ENCODE assay signal across 1 cellular context in the genomic region with DNA sequence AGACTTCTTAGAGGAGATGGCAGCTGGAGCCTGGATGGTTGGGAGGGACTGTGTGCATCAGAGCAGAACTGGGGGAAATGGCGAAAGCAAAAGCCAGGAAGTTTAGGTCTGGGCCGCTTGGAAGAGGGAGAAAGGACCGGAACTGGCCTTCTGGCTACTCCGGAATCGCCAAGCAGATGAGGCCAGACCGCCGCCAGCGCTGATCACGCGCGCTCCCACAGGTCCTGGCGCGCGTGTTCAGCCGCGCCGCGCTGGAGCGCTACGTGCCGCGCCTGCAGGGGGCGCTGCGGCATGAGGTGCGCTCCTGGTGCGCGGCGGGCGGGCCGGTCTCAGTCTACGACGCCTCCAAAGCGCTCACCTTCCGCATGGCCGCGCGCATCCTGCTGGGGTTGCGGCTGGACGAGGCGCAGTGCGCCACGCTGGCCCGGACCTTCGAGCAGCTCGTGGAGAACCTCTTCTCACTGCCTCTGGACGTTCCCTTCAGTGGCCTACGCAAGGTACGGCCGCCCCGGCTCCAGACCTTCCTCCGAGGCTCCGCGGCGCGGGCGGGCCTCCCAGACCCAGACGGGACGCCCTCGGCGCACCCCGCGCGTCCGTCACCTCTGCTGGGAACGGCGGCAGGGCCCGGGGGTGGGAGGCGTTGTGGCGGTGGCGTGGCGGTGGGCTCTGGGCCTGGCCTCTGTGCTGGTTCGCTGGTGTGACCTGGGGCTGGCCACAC.
TF ChIP-seq lines count a peak whose summit lies in the region.

No MANE protein-coding gene starts in this region.

TF ChIP-seq in H1, 55 proteins besides CTCF, POLR2A, EP300 and RAD21 (continued from another document):
- TF ChIP-seq ASH2L (IDR thresholded peaks at IDR 0.05; ENCODE audit: low read length) (peak; percentile 26), MAFK (IDR thresholded peaks at IDR 0.05; ENCODE audit: low read depth, low read length) (no peak), SP4 (IDR thresholded peaks at IDR 0.05; ENCODE audit: low read length) (no peak), EZH2 (IDR thresholded peaks at IDR 0.05; ENCODE audit: low read depth, low read length, severe bottlenecking) (peak; percentile 20), BACH1 (IDR thresholded peaks at IDR 0.05; ENCODE audit: low read length) (peak; percentile 94), BRCA1 (IDR thresholded peaks at IDR 0.05; ENCODE audit: low read depth, low read length) (no peak), POU5F1 (IDR thresholded peaks at IDR 0.05; ENCODE audit: low read depth, low read length) (no peak), E2F6 (IDR thresholded peaks at IDR 0.05) (peak; percentile 96), TAF7 (optimal IDR thresholded peaks at IDR 0.05; ENCODE audit: borderline replicate concordance, low read depth, low read length) (no peak), CBX8 (IDR thresholded peaks at IDR 0.05; ENCODE audit: borderline replicate concordance, low read depth, low read length) (no peak), TEAD4 (IDR thresholded peaks at IDR 0.05; ENCODE audit: low read depth, low read length) (peak; percentile 69; the same call in 1 of the 2 replicates), SRF (IDR thresholded peaks at IDR 0.05; ENCODE audit: low read depth, low read length) (no peak), CBX5 (IDR thresholded peaks at IDR 0.05; ENCODE audit: low read depth, low read length) (no peak), JUND (IDR thresholded peaks at IDR 0.05; ENCODE audit: low read length) (0 out of 2 replicates have a peak, but pooled peaks have one; percentile 6), KDM1A (IDR thresholded peaks at IDR 0.05; ENCODE audit: borderline replicate concordance, low read length) (no peak), SIN3A (conservative IDR thresholded peaks at IDR 0.05 in 1 of 2, IDR thresholded peaks at IDR 0.05 in 1 of 2; ENCODE audit: low read depth in 1 of 2, low read length in 2 of 2) (no peak), GTF2F1 (IDR thresholded peaks at IDR 0.05; ENCODE audit: borderline replicate concordance, low read depth, low read length) (no peak), RNF2 (IDR thresholded peaks at IDR 0.05; ENCODE audit: borderline replicate concordance, low read depth, low read length, missing control alignments, poor library complexity, severe bottlenecking) (peak; percentile 70), SIX5 (IDR thresholded peaks at IDR 0.05; ENCODE audit: low read depth, low read length) (no peak), HDAC6 (IDR thresholded peaks at IDR 0.05; ENCODE audit: low read depth, low read length) (no peak), TBP (IDR thresholded peaks at IDR 0.05; ENCODE audit: low read depth, low read length) (no peak), SUZ12 (IDR thresholded peaks at IDR 0.05; ENCODE audit: low read length) (no peak), SAP30 (IDR thresholded peaks at IDR 0.05; ENCODE audit: insufficient read depth, insufficient replicate concordance, low read length) (no peak), RXRA (IDR thresholded peaks at IDR 0.05; ENCODE audit: insufficient read depth, low read depth, low read length) (no peak), CREB1 (IDR thresholded peaks at IDR 0.05) (peak; percentile 51; the same call in 1 of the 2 replicates), ATF2 (IDR thresholded peaks at IDR 0.05; ENCODE audit: low read length) (no peak), CHD1 (IDR thresholded peaks at IDR 0.05; ENCODE audit: low read depth, low read length) (no peak), GABPA (IDR thresholded peaks at IDR 0.05; ENCODE audit: borderline replicate concordance, insufficient read depth, low read length) (no peak), CHD2 (IDR thresholded peaks at IDR 0.05; ENCODE audit: low read length) (peak; percentile 16; the same call in 1 of the 2 replicates)
- TF ChIP-seq, protein P1, sequence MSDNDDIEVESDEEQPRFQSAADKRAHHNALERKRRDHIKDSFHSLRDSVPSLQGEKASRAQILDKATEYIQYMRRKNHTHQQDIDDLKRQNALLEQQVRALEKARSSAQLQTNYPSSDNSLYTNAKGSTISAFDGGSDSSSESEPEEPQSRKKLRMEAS (IDR thresholded peaks at IDR 0.05), result peak; percentile 96
- TF ChIP-seq, protein P2, sequence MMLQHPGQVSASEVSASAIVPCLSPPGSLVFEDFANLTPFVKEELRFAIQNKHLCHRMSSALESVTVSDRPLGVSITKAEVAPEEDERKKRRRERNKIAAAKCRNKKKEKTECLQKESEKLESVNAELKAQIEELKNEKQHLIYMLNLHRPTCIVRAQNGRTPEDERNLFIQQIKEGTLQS (IDR thresholded peaks at IDR 0.05; ENCODE audit: insufficient read depth, low read depth, low read length), result 0 out of 2 replicates have a peak, but pooled peaks have one; percentile 15
